1 cellular context compared by ENCODE assay signal in the genomic region with DNA sequence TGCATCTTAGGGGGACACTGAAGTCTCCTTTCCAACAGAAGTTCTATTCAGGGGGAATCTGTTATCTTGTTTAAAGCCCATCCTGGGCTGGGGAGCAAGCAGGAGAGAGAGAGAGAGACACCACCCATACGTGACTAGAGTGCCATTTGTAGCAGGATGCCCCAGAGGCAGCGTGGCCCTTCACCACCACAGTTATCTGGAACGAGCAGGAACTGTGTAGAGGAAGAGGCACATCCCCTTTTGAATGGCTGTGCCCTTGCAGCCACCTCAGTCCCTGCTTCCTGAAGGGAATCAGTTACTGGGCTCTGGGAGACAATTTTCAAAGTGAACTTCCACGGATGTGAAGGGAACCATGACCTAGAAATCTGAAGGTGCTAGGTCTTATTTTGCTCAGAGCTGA.
TF ChIP-seq lines count a peak whose summit lies in the region.

No MANE protein-coding gene starts in this region.

TF ChIP-seq in HepG2, 621 proteins besides CTCF, POLR2A, EP300 and RAD21:
- no peak for TF ChIP-seq CBFB (CRISPR knock-in tag; IDR thresholded peaks at IDR 0.05)
- TF ChIP-seq, protein P1, sequence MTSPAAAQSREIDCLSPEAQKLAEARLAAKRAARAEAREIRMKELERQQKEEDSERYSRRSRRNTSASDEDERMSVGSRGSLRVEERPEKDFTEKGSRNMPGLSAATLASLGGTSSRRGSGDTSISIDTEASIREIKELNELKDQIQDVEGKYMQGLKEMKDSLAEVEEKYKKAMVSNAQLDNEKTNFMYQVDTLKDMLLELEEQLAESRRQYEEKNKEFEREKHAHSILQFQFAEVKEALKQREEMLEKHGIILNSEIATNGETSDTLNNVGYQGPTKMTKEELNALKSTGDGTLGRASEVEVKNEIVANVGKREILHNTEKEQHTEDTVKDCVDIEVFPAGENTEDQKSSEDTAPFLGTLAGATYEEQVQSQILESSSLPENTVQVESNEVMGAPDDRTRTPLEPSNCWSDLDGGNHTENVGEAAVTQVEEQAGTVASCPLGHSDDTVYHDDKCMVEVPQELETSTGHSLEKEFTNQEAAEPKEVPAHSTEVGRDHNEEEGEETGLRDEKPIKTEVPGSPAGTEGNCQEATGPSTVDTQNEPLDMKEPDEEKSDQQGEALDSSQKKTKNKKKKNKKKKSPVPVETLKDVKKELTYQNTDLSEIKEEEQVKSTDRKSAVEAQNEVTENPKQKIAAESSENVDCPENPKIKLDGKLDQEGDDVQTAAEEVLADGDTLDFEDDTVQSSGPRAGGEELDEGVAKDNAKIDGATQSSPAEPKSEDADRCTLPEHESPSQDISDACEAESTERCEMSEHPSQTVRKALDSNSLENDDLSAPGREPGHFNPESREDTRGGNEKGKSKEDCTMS (CRISPR knock-in tag; conservative IDR thresholded peaks at IDR 0.05): no peak
- TF ChIP-seq ZNF660 (CRISPR knock-in tag; IDR thresholded peaks at IDR 0.05; ENCODE audit: borderline replicate concordance, low read depth): no peak
- TF ChIP-seq, protein P2, sequence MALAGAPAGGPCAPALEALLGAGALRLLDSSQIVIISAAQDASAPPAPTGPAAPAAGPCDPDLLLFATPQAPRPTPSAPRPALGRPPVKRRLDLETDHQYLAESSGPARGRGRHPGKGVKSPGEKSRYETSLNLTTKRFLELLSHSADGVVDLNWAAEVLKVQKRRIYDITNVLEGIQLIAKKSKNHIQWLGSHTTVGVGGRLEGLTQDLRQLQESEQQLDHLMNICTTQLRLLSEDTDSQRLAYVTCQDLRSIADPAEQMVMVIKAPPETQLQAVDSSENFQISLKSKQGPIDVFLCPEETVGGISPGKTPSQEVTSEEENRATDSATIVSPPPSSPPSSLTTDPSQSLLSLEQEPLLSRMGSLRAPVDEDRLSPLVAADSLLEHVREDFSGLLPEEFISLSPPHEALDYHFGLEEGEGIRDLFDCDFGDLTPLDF (CRISPR knock-in tag; IDR thresholded peaks at IDR 0.05): no peak
- no peak for TF ChIP-seq NR1H2 (CRISPR knock-in tag; IDR thresholded peaks at IDR 0.05; ENCODE audit: borderline replicate concordance, low read depth)
- no peak for TF ChIP-seq ZSCAN25 (CRISPR knock-in tag; IDR thresholded peaks at IDR 0.05)
- TF ChIP-seq ZSCAN21 (CRISPR knock-in tag; IDR thresholded peaks at IDR 0.05; ENCODE audit: borderline replicate concordance): no peak
- no peak for TF ChIP-seq ZNF605 (CRISPR knock-in tag; IDR thresholded peaks at IDR 0.05)
- no peak for TF ChIP-seq ZNF510 (CRISPR knock-in tag; IDR thresholded peaks at IDR 0.05; ENCODE audit: low read depth)
